In genomic region chr2:85585781-85586105, GRCh38 we compare ENCODE assay signal across 8 cellular contexts. TPM values are rescaled to one million over a fixed set of nuclear protein-coding genes. Genes with fewer than 3 reads are reported as not detected.
A peak's percentile ranks its signal among the peaks of the same experiment; 100 is the strongest.
DNase-seq lines count a peak whose midpoint lies in the region; ATAC-seq and TF ChIP-seq lines count a peak whose summit lies in the region.

No MANE protein-coding gene starts in this region.

- in situ Hi-C loops in astrocyte of the spinal cord (cut with HindIII; ENCODE audit: low sequenced_read_pairs), result no loop called here

- ATAC-seq in HG02981 (IDR thresholded peaks at IDR 0.05; ENCODE audit: unreplicated experiment), result no peak

- no peak for TF ChIP-seq CTCF in astrocyte of the spinal cord (IDR thresholded peaks at IDR 0.05; ENCODE audit: low read depth, low read length)

- DNase-seq in AG08395 (ENCODE audit: low spot score) (peak; percentile 78), HT-29 (ENCODE audit: low spot score) (peak; percentile 35), astrocyte of the spinal cord (ENCODE audit: low read depth, low spot score) (peak; percentile 58), myocyte (ENCODE audit: low read depth) (peak; percentile 71), cerebellum (ENCODE audit: low spot score) (no peak), NCI-H1105 (lab: John Stamatoyannopoulos, UW) (no peak), NCI-H526 treated with DMSO at 0.1 percent for 48 hours (lab: John Stamatoyannopoulos, UW) (no peak)

- H3K4me3 ChIP-seq in astrocyte of the spinal cord (ENCODE audit: low read depth, low read length), result no peak overlapping the region

RNA-seq across cellular contexts. Expression of gene VAMP5, which starts 1.5 kb away (rescaled TPM):
- 2.7 and 10.4 TPM in 2 replicates for total RNA-seq in HT-29 (2014; rRNA removed; shearing (Covaris generic))
- total RNA-seq in myocyte (127 and 153 TPM in 2 replicates), cerebellum (6.7 TPM)
- 1,018 TPM for polyA plus RNA-seq in myocyte (2012)

RNA-seq across cellular contexts. Expression of gene VAMP8, which starts 8.4 kb away (rescaled TPM):
- total RNA-seq in HT-29 (2014; rRNA removed; shearing (Covaris generic)), result 92.3 and 93.1 TPM in 2 replicates
- 9.5 and 9.8 TPM in 2 replicates for total RNA-seq in myocyte
- 51.3 TPM for polyA plus RNA-seq in myocyte (2012)
- total RNA-seq in cerebellum, result 1.6 TPM

RNA-seq across cellular contexts. Expression of gene RNF181, which starts 9.8 kb away (rescaled TPM):
- 107 and 109 TPM in 2 replicates for total RNA-seq in HT-29 (2014; rRNA removed; shearing (Covaris generic))
- 174 and 313 TPM in 2 replicates for total RNA-seq in myocyte
- 566 TPM for polyA plus RNA-seq in myocyte (2012)
- total RNA-seq in cerebellum, result 39.8 TPM

RNA-seq across cellular contexts. Expression of gene TMEM150A, which starts 16.8 kb away (rescaled TPM):
- 12.1 and 12.3 TPM in 2 replicates for total RNA-seq in HT-29 (2014; rRNA removed; shearing (Covaris generic))
- total RNA-seq in myocyte (22.7 and 24.9 TPM in 2 replicates), cerebellum (6.3 TPM)
- 66.8 TPM for polyA plus RNA-seq in myocyte (2012)

RNA-seq across cellular contexts. Expression of gene GGCX, which starts 24.4 kb away (rescaled TPM):
- 23.9 and 38.8 TPM in 2 replicates for total RNA-seq in HT-29 (2014; rRNA removed; shearing (Covaris generic))
- total RNA-seq in myocyte (78.1 and 129 TPM in 2 replicates), cerebellum (34.1 TPM)
- 114 TPM for polyA plus RNA-seq in myocyte (2012)

Comparison
In these comparisons a context has a peak if more than half of its experiments do, and no peak if none do; other contexts are left out.
1. DNase-seq: peak in AG08395 (single experiment), HT-29 (single experiment), astrocyte of the spinal cord (single experiment) and myocyte (single experiment); none in cerebellum (single experiment), NCI-H1105 (single experiment) and NCI-H526 treated with DMSO at 0.1 percent for 48 hours (single experiment).
2. RNA of gene VAMP5, which starts 1.5 kb away (total RNA-seq): 127 to 153 TPM in myocyte; 6.7 TPM in cerebellum (single experiment) and 2.7 to 10.4 TPM in HT-29; every median in the first group is over 10 times any median in the second.